In the genomic region with DNA sequence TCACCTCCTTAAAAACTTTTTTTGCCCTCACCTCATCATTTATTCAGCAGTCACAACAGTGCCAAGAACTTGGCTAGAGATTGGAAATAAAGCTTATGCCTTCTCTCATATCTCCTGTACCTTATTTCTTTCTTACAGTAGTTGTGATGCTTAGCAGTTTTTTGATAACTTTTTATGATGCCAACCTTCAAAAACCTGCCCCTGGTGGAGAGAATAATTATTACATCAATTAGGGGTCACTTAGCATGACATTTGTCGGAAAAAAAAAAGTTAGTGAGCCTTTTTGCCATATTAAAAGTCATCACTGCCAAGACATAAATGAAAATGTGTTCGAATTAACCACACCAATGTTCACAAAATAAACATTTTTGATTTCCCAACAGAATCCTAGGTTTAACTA, we compare ENCODE assay signal across 13 cellular contexts.
DNase-seq lines count a peak whose midpoint lies in the region; ATAC-seq and TF ChIP-seq lines count a peak whose summit lies in the region.
"Had no signal": no experiment of that assay in that cellular context is flagged by ENCODE, and none has a peak within 500 bp of the region (broad histone marks: within the 10 kb centered on the region; RNA-seq: fewer than 3 reads in every experiment).

No MANE protein-coding gene starts in this region.

- H3F3A ChIP-seq in GM23248 (ENCODE audit: insufficient read depth), result no peaks in the 10 kb centered on the region

- H3K9me3 ChIP-seq in BE2C (no peaks in the 10 kb centered on the region), GM23248 (ENCODE audit: low read depth) (no peaks in the 10 kb centered on the region), RWPE2 (ENCODE audit: severe bottlenecking) (peaks cover 5% of the 10 kb centered on the region), osteoblast (ENCODE audit: low read depth, low read length) (no peaks in the 10 kb centered on the region)

- H3K4me2 ChIP-seq in GM23248 (ENCODE audit: unreplicated experiment) (no peak overlapping the region), osteoblast (ENCODE audit: insufficient read depth, low read length) (no peak overlapping the region)

- H3K9me2 ChIP-seq in GM23248 (ENCODE audit: insufficient read depth), result no peaks in the 10 kb centered on the region

- no peaks in the 10 kb centered on the region for H3K4me1 ChIP-seq in BE2C
- H3K4me1 ChIP-seq in GM23248 (ENCODE audit: insufficient read depth), result no peaks in the 10 kb centered on the region
- no peaks in the 10 kb centered on the region for H3K4me1 ChIP-seq in RWPE2 (ENCODE audit: insufficient read depth, poor library complexity, severe bottlenecking)
- no peaks in the 10 kb centered on the region for H3K4me1 ChIP-seq in osteoblast (ENCODE audit: insufficient read depth, low read length)

- no peak overlapping the region for H3K4me3 ChIP-seq in BE2C (ENCODE audit: low read depth, low read length)
- no peak overlapping the region for H3K4me3 ChIP-seq in GM23248
- H3K4me3 ChIP-seq in RWPE2 (ENCODE audit: severe bottlenecking), result no peak overlapping the region
- H3K4me3 ChIP-seq in osteoblast (ENCODE audit: insufficient read depth, low read length), result no peak overlapping the region

- H2AFZ ChIP-seq in GM23248 (no peak overlapping the region), osteoblast (ENCODE audit: low read length) (no peak overlapping the region)

- H3K27ac ChIP-seq in GM23248 (no peak overlapping the region), RWPE2 (ENCODE audit: poor library complexity, severe bottlenecking) (no peak overlapping the region), osteoblast (ENCODE audit: low read depth, low read length) (no peak overlapping the region)

- in situ Hi-C loops in GM23248 (cut with MboI), result no loop called here

- H3K9ac ChIP-seq in GM23248, result no peak overlapping the region

- DNase-seq in BE2C, result no peak
- peak; percentile 1 for DNase-seq in GM23248
- DNase-seq in RWPE2 (ENCODE audit: low spot score), result no peak
- peak; percentile 10 for DNase-seq in left kidney (ENCODE audit: low read depth, low spot score)
- no peak for DNase-seq in osteoblast (ENCODE audit: insufficient read length, low spot score, missing footprints)
- DNase-seq: activated CD8-positive, alpha-beta memory T cell treated with anti-CD3 and anti-CD28 coated beads, Interleukin-2, amount 50 U/mL, for 48 hours; activated naive CD8-positive, alpha-beta T cell treated with anti-CD3 and anti-CD28 coated beads, Interleukin-2, amount 50 U/mL, for 24 hours; COR-L47; head of caudate nucleus; NCI-H1417 treated with DMSO at 0.1 percent for 48 hours had no signal

- H3K36me3 ChIP-seq in BE2C (no peaks in the 10 kb centered on the region), GM23248 (ENCODE audit: low read depth) (no peaks in the 10 kb centered on the region), RWPE2 (ENCODE audit: low read depth) (no peaks in the 10 kb centered on the region), osteoblast (ENCODE audit: insufficient read depth, low read length) (no peaks in the 10 kb centered on the region)

- WGBS in GM23248 (ENCODE audit: low coverage in 1 of 2, low lambda C conversion rate in 2 of 2, missing lambda C conversion rate in 2 of 2), 2 experiments, result 34 to 41% methylated on average over 2 of the region's 2 CpGs

- H3K27me3 ChIP-seq in BE2C, result no peaks in the 10 kb centered on the region
- no peaks in the 10 kb centered on the region for H3K27me3 ChIP-seq in GM23248 (replicated peaks; ENCODE audit: insufficient read depth)
- H3K27me3 ChIP-seq in RWPE2 (ENCODE audit: insufficient read depth, poor library complexity, severe bottlenecking), result no peaks in the 10 kb centered on the region
- no peaks in the 10 kb centered on the region for H3K27me3 ChIP-seq in osteoblast (ENCODE audit: insufficient read depth, low read length)

- H3K79me2 ChIP-seq in GM23248 (ENCODE audit: insufficient read depth) (no peaks in the 10 kb centered on the region), osteoblast (ENCODE audit: insufficient read depth, low read length) (no peaks in the 10 kb centered on the region)

- no peak for ATAC-seq in RWPE2 (ENCODE audit: low read depth)
- ATAC-seq in HG03139 (IDR thresholded peaks at IDR 0.05; ENCODE audit: unreplicated experiment), result no peak
- ATAC-seq in activated CD4-positive, CD25-positive, alpha-beta regulatory T cell treated with anti-CD3 and anti-CD28 coated beads, Interleukin-2, amount 50 U/mL, for 24 hours, result no peak
- ATAC-seq in HG03045 (IDR thresholded peaks at IDR 0.05; ENCODE audit: unreplicated experiment), result no peak
- ATAC-seq: activated naive CD8-positive, alpha-beta T cell treated with anti-CD3 and anti-CD28 coated beads, Interleukin-2, amount 50 U/mL, for 24 hours had no signal

- H4K20me1 ChIP-seq in GM23248 (ENCODE audit: insufficient read depth), result no peaks in the 10 kb centered on the region
- no peaks in the 10 kb centered on the region for H4K20me1 ChIP-seq in osteoblast (ENCODE audit: insufficient read depth, low read length)

- peak; percentile 17; the same call in 1 of the 2 replicates for TF ChIP-seq CTCF in BE2C (IDR thresholded peaks at IDR 0.05; ENCODE audit: low read depth, low read length)
- TF ChIP-seq CTCF in RWPE2 (IDR thresholded peaks at IDR 0.05; ENCODE audit: poor library complexity, severe bottlenecking), result peak; percentile 29
- TF ChIP-seq CTCF in osteoblast (IDR thresholded peaks at IDR 0.05; ENCODE audit: extremely low read depth, low read depth, low read length), result no peak

Comparison
In these comparisons a context has a peak if more than half of its experiments do, and no peak if none do; other contexts are left out.
1. DNase-seq: peak in GM23248 (single experiment) and left kidney (single experiment); none in BE2C (single experiment), RWPE2 (single experiment) and osteoblast (single experiment).